19 cellular contexts compared by ENCODE assay signal in genomic region chr5:139377226-139377625, GRCh38. TPM values are rescaled to one million over a fixed set of nuclear protein-coding genes. Genes with fewer than 3 reads are reported as not detected.
"Had no signal": no experiment of that assay in that cellular context is flagged by ENCODE, and none has a peak within 500 bp of the region (broad histone marks: within the 10 kb centered on the region; RNA-seq: fewer than 3 reads in every experiment).

No MANE protein-coding gene starts in this region.

- H3K4me3 ChIP-seq: breast epithelium, coronary artery, left ventricle myocardium inferior, pancreas, skin epidermis, stomach, vagina had no signal

- H3K27me3 ChIP-seq: breast epithelium, pancreas, stomach, vagina had no signal

- H3K27ac Mint-ChIP-seq: activated CD8-positive, alpha-beta T cell treated with anti-CD3 and anti-CD28 coated beads for 36 hours; activated naive CD8-positive, alpha-beta T cell; memory B cell; nephron progenitor cell; T-cell had no signal

- H3K9me3 ChIP-seq: breast epithelium, left ventricle myocardium inferior, pancreas, stomach, vagina had no signal

- H3K36me3 ChIP-seq: breast epithelium, pancreas had no signal

- ATAC-seq: activated CD8-positive, alpha-beta T cell treated with anti-CD3 and anti-CD28 coated beads for 36 hours; pancreas; T-cell had no signal

- DNase-seq: activated CD4-positive, alpha-beta T cell treated with anti-CD3 and anti-CD28 coated beads for 4 hours; activated CD8-positive, alpha-beta T cell treated with anti-CD3 and anti-CD28 coated beads for 36 hours; anterior cingulate cortex; effector CD4-positive, alpha-beta T cell; foreskin melanocyte; left ventricle myocardium inferior; nephron progenitor cell; pancreas; stomach; T-cell; T1000 had no signal

- H3K27ac ChIP-seq: breast epithelium, coronary artery, left ventricle myocardium inferior, pancreas, skin epidermis, stomach, vagina had no signal

- H3K9me3 Mint-ChIP-seq: activated CD8-positive, alpha-beta T cell treated with anti-CD3 and anti-CD28 coated beads for 36 hours; memory B cell; nephron progenitor cell; T-cell had no signal

- H3K4me1 ChIP-seq: breast epithelium, pancreas had no signal

- H3K4me3 Mint-ChIP-seq: activated CD8-positive, alpha-beta T cell treated with anti-CD3 and anti-CD28 coated beads for 36 hours; activated naive CD8-positive, alpha-beta T cell; memory B cell; nephron progenitor cell had no signal

- FAIRE-seq: islet of Langerhans, pancreas had no signal

- H3K27me3 Mint-ChIP-seq: activated CD8-positive, alpha-beta T cell treated with anti-CD3 and anti-CD28 coated beads for 36 hours; activated naive CD8-positive, alpha-beta T cell; memory B cell; T-cell had no signal

RNA-seq across cellular contexts. Expression of gene SLC23A1, which starts 5.9 kb away (rescaled TPM):
- total RNA-seq: left ventricle myocardium inferior, vagina had no signal
- polyA plus RNA-seq: stomach had no signal

RNA-seq across cellular contexts. Expression of gene MZB1, which starts 12.5 kb away (rescaled TPM):
- total RNA-seq: renal cortical epithelial cell, vagina had no signal
